In the genomic region with DNA sequence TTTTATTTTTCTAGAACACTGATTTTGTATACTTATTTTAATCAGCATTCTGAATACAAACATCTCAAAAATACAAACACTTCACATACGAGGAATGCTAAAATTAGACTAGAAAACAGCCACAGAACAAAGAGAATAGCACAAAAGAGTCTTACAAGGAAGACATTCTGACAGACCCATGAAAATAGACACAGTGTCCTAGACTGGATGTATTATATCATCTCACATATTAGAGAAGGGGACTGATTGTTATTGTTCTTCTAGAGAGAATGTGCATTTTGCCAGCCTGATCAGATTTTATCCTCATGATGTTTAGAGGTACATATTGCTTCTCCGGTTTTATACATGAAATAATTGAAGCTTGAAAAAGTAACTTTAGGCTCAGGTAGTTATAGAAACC, we compare ENCODE assay signal across 35 cellular contexts.
"Had no signal": no experiment of that assay in that cellular context is flagged by ENCODE, and none has a peak within 500 bp of the region (broad histone marks: within the 10 kb centered on the region; RNA-seq: fewer than 3 reads in every experiment).

No MANE protein-coding gene starts in this region.

- H3K27ac ChIP-seq: ascending aorta, breast epithelium, KMS-11, Peyer's patch, SJSA1, VCaP had no signal

- H3K27ac Mint-ChIP-seq: activated B cell treated with CpG ODN at 0.5 μM for 24 hours; activated CD4-positive, alpha-beta memory T cell treated with anti-CD3 and anti-CD28 coated beads for 36 hours; activated CD8-positive, alpha-beta memory T cell treated with anti-CD3 and anti-CD28 coated beads, Interleukin-2, amount 10 ng/mL, durations not matched to agents 7 days and 5 days; activated naive CD8-positive, alpha-beta T cell treated with anti-CD3 and anti-CD28 coated beads for 36 hours; T-helper 1 cell treated with Interleukin-12 subunit alpha and Interleukin-12 subunit beta and Interleukin-4 antibody, amounts not matched to agents 30 μg/mL and 1 μg/mL, for 36 hours; T-helper 2 cell treated with Interferon-gamma antibody and Interleukin-4, amounts not matched to agents 5 μg/mL and 100 μg/mL, for 36 hours had no signal

- H3K4me1 Mint-ChIP-seq: activated B cell treated with CpG ODN at 0.5 μM for 24 hours; activated CD8-positive, alpha-beta memory T cell treated with anti-CD3 and anti-CD28 coated beads, Interleukin-2, amount 10 ng/mL, durations not matched to agents 7 days and 5 days; activated naive CD8-positive, alpha-beta T cell treated with anti-CD3 and anti-CD28 coated beads for 36 hours had no signal

- H3K9me3 Mint-ChIP-seq: activated naive CD8-positive, alpha-beta T cell treated with anti-CD3 and anti-CD28 coated beads for 36 hours had no signal

- DNase-seq: activated B cell treated with CpG ODN at 0.5 μM for 24 hours; activated CD4-positive, alpha-beta memory T cell treated with anti-CD3 and anti-CD28 coated beads for 36 hours; activated CD4-positive, alpha-beta T cell treated with anti-CD3 and anti-CD28 coated beads for 4 hours; activated CD4-positive, alpha-beta T cell treated with anti-CD3 and anti-CD28 coated beads, Interleukin-2, amount 50 U/mL, for 1 hour; activated CD4-positive, CD25-positive, alpha-beta regulatory T cell treated with anti-CD3 and anti-CD28 coated beads, Interleukin-2, amount 50 U/mL, for 72 hours; activated CD8-positive, alpha-beta memory T cell treated with anti-CD3 and anti-CD28 coated beads for 24 hours; activated CD8-positive, alpha-beta memory T cell treated with anti-CD3 and anti-CD28 coated beads, Interleukin-2, amount 10 ng/mL, durations not matched to agents 7 days and 5 days; activated CD8-positive, alpha-beta memory T cell treated with anti-CD3 and anti-CD28 coated beads, Interleukin-2, amount 50 U/mL, for 48 hours; activated effector memory CD4-positive, alpha-beta T cell treated with Interleukin-2 at 50 U/mL for 16 hours; activated naive CD4-positive, alpha-beta T cell treated with anti-CD3 and anti-CD28 coated beads, Interleukin-2, amount 50 U/mL, for 16 hours; activated naive CD8-positive, alpha-beta T cell treated with anti-CD3 and anti-CD28 coated beads for 36 hours; activated T-cell treated with anti-CD3 and anti-CD28 coated beads, Interleukin-2, amount 50 U/mL, for 48 hours; amniotic stem cell; MM.1S; MV-4-11; NCI-H1092; NCI-H1436 treated with DMSO at 0.1 percent for 48 hours; NCI-H1694 treated with DMSO at 0.1 percent for 48 hours; NCI-H2029; NCI-H345; NCI-H524 treated with DMSO at 0.1 percent for 48 hours; NCI-H748 treated with DMSO at 0.1 percent for 48 hours; NK-92 treated with Interleukin-12 subunit alpha and Interleukin-12 subunit beta, amount 100 ng/mL, for 24 hours; PC-3; Peyer's patch; RPMI8226; SHP77 treated with DMSO at 0.1 percent for 48 hours; SK-N-SH had no signal

- H3K27me3 Mint-ChIP-seq: activated B cell treated with CpG ODN at 0.5 μM for 24 hours; activated CD4-positive, alpha-beta memory T cell treated with anti-CD3 and anti-CD28 coated beads for 36 hours; activated CD8-positive, alpha-beta memory T cell treated with anti-CD3 and anti-CD28 coated beads, Interleukin-2, amount 10 ng/mL, durations not matched to agents 7 days and 5 days; activated naive CD8-positive, alpha-beta T cell treated with anti-CD3 and anti-CD28 coated beads for 36 hours had no signal

- H3K36me3 Mint-ChIP-seq: activated CD4-positive, alpha-beta memory T cell treated with anti-CD3 and anti-CD28 coated beads for 36 hours; activated CD8-positive, alpha-beta memory T cell treated with anti-CD3 and anti-CD28 coated beads, Interleukin-2, amount 10 ng/mL, durations not matched to agents 7 days and 5 days; activated naive CD8-positive, alpha-beta T cell treated with anti-CD3 and anti-CD28 coated beads for 36 hours had no signal

- H3K4me3 Mint-ChIP-seq: activated B cell treated with CpG ODN at 0.5 μM for 24 hours; activated CD4-positive, alpha-beta memory T cell treated with anti-CD3 and anti-CD28 coated beads for 36 hours; activated CD8-positive, alpha-beta memory T cell treated with anti-CD3 and anti-CD28 coated beads, Interleukin-2, amount 10 ng/mL, durations not matched to agents 7 days and 5 days; activated naive CD8-positive, alpha-beta T cell treated with anti-CD3 and anti-CD28 coated beads for 36 hours; T-helper 1 cell treated with Interleukin-12 subunit alpha and Interleukin-12 subunit beta and Interleukin-4 antibody, amounts not matched to agents 30 μg/mL and 1 μg/mL, for 36 hours; T-helper 2 cell treated with Interferon-gamma antibody and Interleukin-4, amounts not matched to agents 5 μg/mL and 100 μg/mL, for 36 hours had no signal

- ATAC-seq: activated CD8-positive, alpha-beta memory T cell treated with anti-CD3 and anti-CD28 coated beads, Interleukin-2, amount 10 ng/mL, durations not matched to agents 7 days and 5 days; PC-3 had no signal
